Comparison of ENCODE assay signal across 15 cellular contexts in genomic region chr2:130819226-130819914, GRCh38. TPM values are rescaled to one million over a fixed set of nuclear protein-coding genes. Genes with fewer than 3 reads are reported as not detected.
DNase-seq lines count a peak whose midpoint lies in the region; ATAC-seq and TF ChIP-seq lines count a peak whose summit lies in the region.
"Had no signal": no experiment of that assay in that cellular context is flagged by ENCODE, and none has a peak within 500 bp of the region (broad histone marks: within the 10 kb centered on the region; RNA-seq: fewer than 3 reads in every experiment).

No MANE protein-coding gene starts in this region.

- in situ Hi-C loops in gastrocnemius medialis (cut with MboI; ENCODE audit: low sequenced_read_pairs in 4 of 4) = no loop called here

- H3K36me3 ChIP-seq in right atrium auricular region = no peaks in the 10 kb centered on the region
- no peaks in the 10 kb centered on the region for H3K36me3 ChIP-seq in mucosa of descending colon (ENCODE audit: low read depth)
- H3K36me3 ChIP-seq in upper lobe of right lung = no peaks in the 10 kb centered on the region
- H3K36me3 ChIP-seq in gastrocnemius medialis = no peaks in the 10 kb centered on the region
- H3K36me3 ChIP-seq: heart left ventricle had no signal

- no peak for TF ChIP-seq POLR2A in gastrocnemius medialis (IDR thresholded peaks at IDR 0.05)

- no peak overlapping the region for H3K27ac Mint-ChIP-seq in activated CD4-positive, alpha-beta T cell treated with anti-CD3 and anti-CD28 coated beads for 36 hours
- H3K27ac Mint-ChIP-seq: activated CD4-positive, alpha-beta memory T cell treated with anti-CD3 and anti-CD28 coated beads for 36 hours; activated T-helper 2 cell treated with anti-CD3 and anti-CD28 coated beads, Interferon-gamma antibody, Interleukin-2, Interleukin-4, amounts not matched to agents 10 μg/mL and 5 μg/mL and 100 μg/mL, durations not matched to agents 14 hours and 24 hours and 36 hours had no signal

- CTCF ChIA-PET in activated CD4-positive, alpha-beta T cell treated with anti-CD3 and anti-CD28 coated beads for 36 hours (lab: Charles Lee) = no interaction called here

- H3K4me3 ChIP-seq in right atrium auricular region = no peak overlapping the region
- H3K4me3 ChIP-seq in choroid plexus epithelial cell (ENCODE audit: low read depth, low read length) = no peak overlapping the region
- H3K4me3 ChIP-seq in mucosa of descending colon = no peak overlapping the region
- H3K4me3 ChIP-seq in upper lobe of right lung = no peak overlapping the region
- no peak overlapping the region for H3K4me3 ChIP-seq in gastrocnemius medialis

- H3K9me3 Mint-ChIP-seq in activated CD4-positive, alpha-beta T cell treated with anti-CD3 and anti-CD28 coated beads for 36 hours (ENCODE audit: low read depth) = no peaks in the 10 kb centered on the region
- H3K9me3 Mint-ChIP-seq: activated CD4-positive, alpha-beta memory T cell treated with anti-CD3 and anti-CD28 coated beads for 36 hours; activated T-helper 2 cell treated with anti-CD3 and anti-CD28 coated beads, Interferon-gamma antibody, Interleukin-2, Interleukin-4, amounts not matched to agents 10 μg/mL and 5 μg/mL and 100 μg/mL, durations not matched to agents 14 hours and 24 hours and 36 hours had no signal

- peak overlapping the region; percentile 82 to 95 for H3K27ac ChIP-seq in right atrium auricular region
- no peak overlapping the region for H3K27ac ChIP-seq in upper lobe of right lung
- no peak overlapping the region for H3K27ac ChIP-seq in gastrocnemius medialis
- H3K27ac ChIP-seq: HL-60 had no signal

- TF ChIP-seq CTCF in right atrium auricular region (IDR thresholded peaks at IDR 0.05) (no peak), choroid plexus epithelial cell (conservative IDR thresholded peaks at IDR 0.05; ENCODE audit: low read depth, low read length) (peak; percentile 32), mucosa of descending colon (IDR thresholded peaks at IDR 0.05) (no peak), upper lobe of right lung (IDR thresholded peaks at IDR 0.05) (no peak), gastrocnemius medialis (IDR thresholded peaks at IDR 0.05 in 4 of 5, conservative IDR thresholded peaks at IDR 0.05 in 1 of 5) (no peak)

- H3K9me3 ChIP-seq in right atrium auricular region (no peaks in the 10 kb centered on the region), mucosa of descending colon (no peaks in the 10 kb centered on the region), upper lobe of right lung (no peaks in the 10 kb centered on the region), gastrocnemius medialis (no peaks in the 10 kb centered on the region)
- H3K9me3 ChIP-seq: heart left ventricle had no signal

- H3K4me1 ChIP-seq in right atrium auricular region = peaks cover 0 to 18% of the 10 kb centered on the region in 2 donors
- no peaks in the 10 kb centered on the region for H3K4me1 ChIP-seq in mucosa of descending colon (ENCODE audit: low read depth)
- H3K4me1 ChIP-seq in upper lobe of right lung = no peaks in the 10 kb centered on the region
- H3K4me1 ChIP-seq in gastrocnemius medialis = no peaks in the 10 kb centered on the region

- no peaks in the 10 kb centered on the region for H3K36me3 Mint-ChIP-seq in activated CD4-positive, alpha-beta T cell treated with anti-CD3 and anti-CD28 coated beads for 36 hours (ENCODE audit: low read depth)
- H3K36me3 Mint-ChIP-seq: activated CD4-positive, alpha-beta memory T cell treated with anti-CD3 and anti-CD28 coated beads for 36 hours had no signal

- POLR2A ChIA-PET in activated CD4-positive, alpha-beta T cell treated with anti-CD3 and anti-CD28 coated beads for 36 hours (lab: Charles Lee) = no interaction called here

- no peak for DNase-seq in right atrium auricular region (ENCODE audit: low spot score)
- no peak for DNase-seq in Right ventricle myocardium superior
- no peak for DNase-seq in choroid plexus epithelial cell (ENCODE audit: low read depth)
- peak in 2 of 3 donors; percentile 4 to 37 for DNase-seq in mucosa of descending colon
- DNase-seq in upper lobe of right lung = peak; percentile 54
- no peak for DNase-seq in activated CD4-positive, alpha-beta T cell treated with anti-CD3 and anti-CD28 coated beads for 36 hours
- no peak for DNase-seq in gastrocnemius medialis
- DNase-seq: activated CD4-positive, alpha-beta memory T cell treated with anti-CD3 and anti-CD28 coated beads for 36 hours; heart left ventricle; NCI-H2081; NK-92 treated with Interleukin-12 subunit alpha and Interleukin-12 subunit beta, amount 100 ng/mL, for 24 hours had no signal

- peaks cover 9% of the 10 kb centered on the region for H3K4me1 Mint-ChIP-seq in activated CD4-positive, alpha-beta T cell treated with anti-CD3 and anti-CD28 coated beads for 36 hours

- no peak for ATAC-seq in Right ventricle myocardium superior (ENCODE audit: poor library complexity)
- no peak for ATAC-seq in mucosa of descending colon
- no peak for ATAC-seq in upper lobe of right lung
- no peak for ATAC-seq in activated CD4-positive, alpha-beta T cell treated with anti-CD3 and anti-CD28 coated beads for 36 hours
- no peak for ATAC-seq in GM21576 (IDR thresholded peaks at IDR 0.05; ENCODE audit: unreplicated experiment)
- no peak for ATAC-seq in gastrocnemius medialis
- ATAC-seq: HCT116 had no signal

- H3K4me3 Mint-ChIP-seq in activated CD4-positive, alpha-beta T cell treated with anti-CD3 and anti-CD28 coated beads for 36 hours = no peak overlapping the region
- H3K4me3 Mint-ChIP-seq: activated CD4-positive, alpha-beta memory T cell treated with anti-CD3 and anti-CD28 coated beads for 36 hours had no signal

- H3K27me3 Mint-ChIP-seq in activated CD4-positive, alpha-beta T cell treated with anti-CD3 and anti-CD28 coated beads for 36 hours = peaks cover 2% of the 10 kb centered on the region

- H3K27me3 ChIP-seq in right atrium auricular region = no peaks in the 10 kb centered on the region
- H3K27me3 ChIP-seq in upper lobe of right lung = peaks cover 8% of the 10 kb centered on the region
- H3K27me3 ChIP-seq in gastrocnemius medialis = no peaks in the 10 kb centered on the region

- intact Hi-C loops in Right ventricle myocardium superior (cut with DNase I) (no loop called here), mucosa of descending colon (cut with DNase I, micrococcal nuclease) (no loop called here), upper lobe of right lung (cut with DNase I) (no loop called here), gastrocnemius medialis (cut with DNase I; ENCODE audit: low total_unique reads) (no loop called here)
- intact Hi-C loops in activated CD4-positive, alpha-beta T cell treated with anti-CD3 and anti-CD28 coated beads for 36 hours (cut with DNase I, micrococcal nuclease) = no loop called here

RNA-seq across cellular contexts. Expression of gene ARHGEF4, which starts 17.3 kb away (rescaled TPM):
- 1 to 10 TPM; 3.5 to 8.1 TPM for total RNA-seq in right atrium auricular region
- 5.1 TPM for total RNA-seq in Right ventricle myocardium superior
- total RNA-seq in mucosa of descending colon = 10 to 100 TPM in 1 of 3 donors, 1 to 10 TPM in 1, under 1 TPM in 1; 0.94 to 14.0 (median 1.5) TPM
- 11.1 TPM for total RNA-seq in upper lobe of right lung
- total RNA-seq in activated CD4-positive, alpha-beta T cell treated with anti-CD3 and anti-CD28 coated beads for 36 hours = 1 to 10 TPM; 1.2 to 1.9 TPM
- 10 to 100 TPM in 1 of 4 donors, 1 to 10 TPM in 3; 1.0 to 14.8 (median 5.1) TPM for total RNA-seq in gastrocnemius medialis

Comparison
In these comparisons a context has a peak if more than half of its experiments do, and no peak if none do; other contexts are left out.
1. DNase-seq: peak in mucosa of descending colon (2 of 3) and upper lobe of right lung (single experiment); none in right atrium auricular region (single experiment), Right ventricle myocardium superior (single experiment), choroid plexus epithelial cell (single experiment), activated CD4-positive, alpha-beta T cell treated with anti-CD3 and anti-CD28 coated beads for 36 hours (single experiment) and gastrocnemius medialis (0 of 2).
2. H3K27ac ChIP-seq: peak in right atrium auricular region (2 of 2); none in upper lobe of right lung (single experiment) and gastrocnemius medialis (0 of 4).